Comparison of ENCODE assay signal across 8 cellular contexts in the genomic region with DNA sequence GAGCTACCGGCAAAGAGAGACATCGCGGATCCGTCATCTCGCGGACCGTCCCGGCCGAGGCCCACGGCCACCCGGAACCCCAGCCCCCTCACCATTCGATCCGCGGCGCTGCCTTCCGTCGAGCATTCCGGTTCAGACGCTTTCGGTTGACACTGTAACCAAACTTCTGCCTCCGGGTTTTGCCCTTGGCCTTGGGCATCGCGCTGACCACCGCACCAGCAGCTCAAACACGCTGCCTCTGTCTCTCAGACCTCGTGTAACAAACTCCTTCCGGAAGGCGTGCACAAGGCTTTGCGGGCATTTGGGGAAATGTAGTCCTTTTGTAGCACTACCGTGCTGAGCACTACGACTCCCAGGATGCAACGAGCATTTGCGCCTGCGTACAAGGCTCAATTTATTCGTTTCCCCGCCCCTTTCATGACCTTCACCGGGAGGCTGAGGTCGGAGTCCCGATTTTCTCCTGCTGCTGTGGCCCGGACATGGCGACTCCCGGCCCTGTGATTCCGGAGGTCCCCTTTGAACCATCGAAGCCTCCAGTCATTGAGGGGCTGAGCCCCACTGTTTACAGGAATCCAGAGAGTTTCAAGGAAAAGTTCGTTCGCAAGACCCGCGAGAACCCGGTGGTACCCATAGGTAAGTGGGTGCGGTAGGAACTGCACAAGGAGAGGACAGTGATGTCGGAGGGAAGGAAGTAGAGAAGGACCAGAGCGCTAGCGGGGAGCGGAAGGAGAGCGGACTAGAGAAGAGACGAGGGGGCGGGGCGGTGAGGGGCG. TPM values are rescaled to one million over a fixed set of nuclear protein-coding genes. Genes with fewer than 3 reads are reported as not detected.
DNase-seq lines count a peak whose midpoint lies in the region; ATAC-seq and TF ChIP-seq lines count a peak whose summit lies in the region.

A gene with protein sequence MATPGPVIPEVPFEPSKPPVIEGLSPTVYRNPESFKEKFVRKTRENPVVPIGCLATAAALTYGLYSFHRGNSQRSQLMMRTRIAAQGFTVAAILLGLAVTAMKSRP (plus strand): TSS at position 411 of the 773 bp plus-strand sequence. CDS start 69 bp downstream, at position 480.
TSS of gene NOP16 (minus strand) at position 258 of the 773 bp plus-strand sequence. CDS start at position 199, 59 bp downstream.

- peak; percentile 96 for DNase-seq in GM06990 (ENCODE audit: extremely low read depth, insufficient read length)
- peak; percentile 96 for DNase-seq in NCI-H1092 (lab: John Stamatoyannopoulos, UW)
- peak; percentile 94 for DNase-seq in glomerular endothelial cell (ENCODE audit: extremely low read depth, low read depth, low spot score)
- peak; percentile 97 for DNase-seq in occipital lobe (lab: John Stamatoyannopoulos, UW)

- ATAC-seq in HG02588 (IDR thresholded peaks at IDR 0.05; ENCODE audit: unreplicated experiment) (peak; percentile 85), SK-N-SH treated with all-trans-retinoic acid at 6 μM for 48 hours (peak; percentile 92)

- no peaks in the 10 kb centered on the region for H3K27me3 ChIP-seq in GM06990 (replicated peaks; ENCODE audit: control insufficient read depth, insufficient read depth, low read length)

- H3K27ac ChIP-seq in temporal lobe (ENCODE audit: low read depth, low read length): peak within 1 kb of the TSS; percentile 88

- no peaks in the 10 kb centered on the region for H3K9me3 Mint-ChIP-seq in activated naive CD4-positive, alpha-beta T cell treated with anti-CD3 and anti-CD28 coated beads, Interleukin-2, amount 50 U/mL, for 24 hours

- H3K4me1 Mint-ChIP-seq in activated naive CD4-positive, alpha-beta T cell treated with anti-CD3 and anti-CD28 coated beads, Interleukin-2, amount 50 U/mL, for 24 hours: peaks cover 32% of the 10 kb centered on the region

- TF ChIP-seq CTCF in GM06990 (IDR thresholded peaks at IDR 0.05; ENCODE audit: insufficient read depth, low read length, poor library complexity, severe bottlenecking): no peak

- H3K27ac Mint-ChIP-seq in activated naive CD4-positive, alpha-beta T cell treated with anti-CD3 and anti-CD28 coated beads, Interleukin-2, amount 50 U/mL, for 24 hours: peak within 1 kb of the TSS; percentile 100

- H3K4me3 ChIP-seq in GM06990 (replicated peaks; ENCODE audit: low read depth, low read length): peak within 1 kb of the TSS; percentile 100

- peaks cover 21% of the 10 kb centered on the region for H3K36me3 ChIP-seq in GM06990 (ENCODE audit: control insufficient read depth, insufficient read depth, low read length)

- H3K4me3 Mint-ChIP-seq in activated naive CD4-positive, alpha-beta T cell treated with anti-CD3 and anti-CD28 coated beads, Interleukin-2, amount 50 U/mL, for 24 hours: peak within 1 kb of the TSS; percentile 100

- H3K27me3 Mint-ChIP-seq in activated naive CD4-positive, alpha-beta T cell treated with anti-CD3 and anti-CD28 coated beads, Interleukin-2, amount 50 U/mL, for 24 hours: no peaks in the 10 kb centered on the region

- peaks cover 27% of the 10 kb centered on the region for H3K36me3 Mint-ChIP-seq in activated naive CD4-positive, alpha-beta T cell treated with anti-CD3 and anti-CD28 coated beads, Interleukin-2, amount 50 U/mL, for 24 hours

TF ChIP-seq in SK-N-SH treated with all-trans-retinoic acid at 6 μM for 48 hours, 23 proteins besides CTCF, POLR2A, EP300 and RAD21:
- TF ChIP-seq CSRNP3 (CRISPR knock-in tag; IDR thresholded peaks at IDR 0.05): peak; percentile 65; the same call in 1 of the 2 replicates
- no peak for TF ChIP-seq TCF4 (CRISPR knock-in tag; IDR thresholded peaks at IDR 0.05; ENCODE audit: borderline replicate concordance)

RNA-seq across cellular contexts. Expression of the first gene that starts in this region (rescaled TPM):
- 119 TPM in 2 replicates for total RNA-seq in glomerular endothelial cell
- total RNA-seq in occipital lobe: 26.4 TPM
- total RNA-seq in temporal lobe: 18.4 TPM

RNA-seq across cellular contexts. Expression of gene NOP16, which starts in this region (rescaled TPM):
- total RNA-seq in glomerular endothelial cell: 18.1 and 27.2 TPM in 2 replicates
- total RNA-seq in occipital lobe: 5.0 TPM
- total RNA-seq in temporal lobe: 5.7 TPM

Comparison
In these comparisons a context has a peak if more than half of its experiments do, and no peak if none do; other contexts are left out.
1. Peak in every context shown above with its lines: DNase-seq, ATAC-seq, H3K4me3 ChIP-seq and H3K27ac ChIP-seq.